Comparison of ENCODE assay signal across 20 cellular contexts in the genomic region with DNA sequence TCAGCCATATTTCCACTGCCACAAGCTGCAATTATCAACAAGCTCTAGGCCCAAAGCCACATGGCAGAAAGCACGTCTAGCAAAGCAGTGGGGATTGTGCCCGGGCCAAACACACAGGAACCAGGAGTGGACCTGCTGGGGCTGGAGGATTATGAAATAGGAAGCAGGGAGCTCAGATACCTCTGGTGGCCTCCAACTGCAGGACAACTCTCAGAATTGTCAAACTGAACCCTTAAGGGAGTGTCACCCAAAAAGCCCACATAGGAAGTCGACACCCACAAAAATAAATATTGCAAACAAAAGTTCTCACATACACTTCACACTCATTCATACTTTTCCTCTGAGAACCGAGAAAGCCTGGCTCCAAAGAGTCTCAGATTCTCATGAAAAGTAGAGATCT. TPM values are rescaled to one million over a fixed set of nuclear protein-coding genes. Genes with fewer than 3 reads are reported as not detected.
A peak's percentile ranks its signal among the peaks of the same experiment; 100 is the strongest.
DNase-seq lines count a peak whose midpoint lies in the region; ATAC-seq and TF ChIP-seq lines count a peak whose summit lies in the region.
"Had no signal": no experiment of that assay in that cellular context is flagged by ENCODE, and none has a peak within 500 bp of the region (broad histone marks: within the 10 kb centered on the region; RNA-seq: fewer than 3 reads in every experiment).

No MANE protein-coding gene starts in this region.

- H3K36me3 ChIP-seq in cardiac muscle cell: peaks cover 44% of the 10 kb centered on the region
- H3K36me3 ChIP-seq in heart left ventricle: peaks cover 0 to 100% (median 96%) of the 10 kb centered on the region in 9 donors
- H3K36me3 ChIP-seq in naive thymus-derived CD4-positive, alpha-beta T cell (ENCODE audit: control insufficient read depth in 2 of 3, insufficient read depth in 3 of 3, low read length in 3 of 3): peaks cover 4 to 89% (median 11%) of the 10 kb centered on the region in 3 experiments
- peaks cover 4 to 15% of the 10 kb centered on the region in 2 donors for H3K36me3 ChIP-seq in aorta (ENCODE audit: control insufficient read depth in 1 of 2, insufficient read depth in 2 of 2, low read length in 1 of 2)

- POLR2A ChIA-PET in WTC11 (lab: Charles Lee): no interaction called here
- POLR2A ChIA-PET in naive thymus-derived CD4-positive, alpha-beta T cell (lab: Charles Lee): no interaction called here

- intact Hi-C loops in heart left ventricle (cut with DNase I) (no loop called here), aorta (cut with DNase I) (no loop called here)
- intact Hi-C loops in naive thymus-derived CD4-positive, alpha-beta T cell (cut with micrococcal nuclease): no loop called here

- H3K27me3 Mint-ChIP-seq in WTC11 (ENCODE audit: low read depth): no peaks in the 10 kb centered on the region
- no peaks in the 10 kb centered on the region for H3K27me3 Mint-ChIP-seq in naive thymus-derived CD4-positive, alpha-beta T cell

- H3K27me3 ChIP-seq in cardiac muscle cell (no peaks in the 10 kb centered on the region), heart left ventricle (no peaks in the 10 kb centered on the region), aorta (ENCODE audit: control insufficient read depth in 1 of 2, insufficient read depth in 2 of 2, low read length in 1 of 2) (no peaks in the 10 kb centered on the region)
- no peaks in the 10 kb centered on the region for H3K27me3 ChIP-seq in naive thymus-derived CD4-positive, alpha-beta T cell (ENCODE audit: control insufficient read depth in 2 of 2, insufficient read depth in 2 of 2, low read length in 2 of 2)
- H3K27me3 ChIP-seq: Peyer's patch had no signal

- peaks cover 60% of the 10 kb centered on the region for H3K36me3 Mint-ChIP-seq in WTC11
- peaks cover 9 to 60% (median 11%) of the 10 kb centered on the region in 5 donors for H3K36me3 Mint-ChIP-seq in naive thymus-derived CD4-positive, alpha-beta T cell

- TF ChIP-seq CTCF in cardiac muscle cell (IDR thresholded peaks at IDR 0.05; ENCODE audit: low read depth, low read length): no peak
- no peak for TF ChIP-seq CTCF in heart left ventricle (IDR thresholded peaks at IDR 0.05)
- TF ChIP-seq CTCF in WTC11 (IDR thresholded peaks at IDR 0.05): no peak

- H3K9me3 ChIP-seq in cardiac muscle cell (ENCODE audit: low read depth): no peaks in the 10 kb centered on the region
- H3K9me3 ChIP-seq in heart left ventricle: no peaks in the 10 kb centered on the region
- no peaks in the 10 kb centered on the region for H3K9me3 ChIP-seq in naive thymus-derived CD4-positive, alpha-beta T cell (ENCODE audit: control insufficient read depth in 2 of 3, low read length in 3 of 3)
- no peaks in the 10 kb centered on the region for H3K9me3 ChIP-seq in aorta (ENCODE audit: control insufficient read depth, low read length)
- H3K9me3 ChIP-seq: Peyer's patch had no signal

- no peaks in the 10 kb centered on the region for H3K9me3 Mint-ChIP-seq in WTC11
- no peaks in the 10 kb centered on the region for H3K9me3 Mint-ChIP-seq in naive thymus-derived CD4-positive, alpha-beta T cell
- H3K9me3 Mint-ChIP-seq: CD14-positive monocyte had no signal

- no peak overlapping the region for H3K4me3 ChIP-seq in cardiac muscle cell
- no peak overlapping the region for H3K4me3 ChIP-seq in heart left ventricle
- H3K4me3 ChIP-seq in naive thymus-derived CD4-positive, alpha-beta T cell (ENCODE audit: low read length): no peak overlapping the region
- H3K4me3 ChIP-seq in aorta (ENCODE audit: low read length in 2 of 2): no peak overlapping the region
- H3K4me3 ChIP-seq: Peyer's patch had no signal

- no peak overlapping the region for H3K4me3 Mint-ChIP-seq in WTC11
- H3K4me3 Mint-ChIP-seq in naive thymus-derived CD4-positive, alpha-beta T cell: peak overlapping the region in 1 of 10 donors; percentile 7
- H3K4me3 Mint-ChIP-seq: CD14-positive monocyte had no signal

- DNase-seq in cardiac muscle cell (ENCODE audit: low read depth in 1 of 2, low spot score in 1 of 2) (no peak), heart left ventricle (no peak), WTC11 (ENCODE audit: low spot score) (no peak), aorta (no peak), NCI-H2029 (lab: John Stamatoyannopoulos, UW) (no peak)
- DNase-seq in naive thymus-derived CD4-positive, alpha-beta T cell: no peak
- DNase-seq: activated CD4-positive, alpha-beta T cell treated with anti-CD3 and anti-CD28 coated beads, Interleukin-2, amount 50 U/mL, for 1 hour; activated naive CD4-positive, alpha-beta T cell; anterior cingulate cortex; cerebellar nuclear complex; effector CD4-positive, alpha-beta T cell; kidney; mammary epithelial cell; NCI-H1417 treated with DMSO at 0.1 percent for 48 hours; NCI-H510A treated with DMSO at 0.1 percent for 48 hours; Peyer's patch; stimulated activated CD8-positive, alpha-beta memory T cell treated with anti-CD3 and anti-CD28 coated beads, Interleukin-4, amount 100 ng/mL, for 48 hours had no signal

- CTCF ChIA-PET in WTC11 (lab: Charles Lee): interaction anchor here (0.7 to 1.9 kb wide), 7 partner anchors 8 to 147 kb away, joined by 3 to 11 read pairs (median 5); a partner anchor contains a TSS
- CTCF ChIA-PET in naive thymus-derived CD4-positive, alpha-beta T cell (lab: Charles Lee): interaction anchor here (1.6 kb wide), 1 partner anchor 18 kb away, joined by 5 read pairs; no protein-coding TSS in a partner anchor

- ATAC-seq in heart left ventricle (no peak), WTC11 (no peak), aorta (ENCODE audit: low FRiP score) (peak; percentile 47), HG02852 (IDR thresholded peaks at IDR 0.05; ENCODE audit: unreplicated experiment) (no peak)
- peak; percentile 57 for ATAC-seq in naive thymus-derived CD4-positive, alpha-beta T cell
- ATAC-seq: sciatic nerve had no signal

- H3K4me1 Mint-ChIP-seq in WTC11: no peaks in the 10 kb centered on the region
- peaks cover 0 to 20% (median 4%) of the 10 kb centered on the region in 7 donors for H3K4me1 Mint-ChIP-seq in naive thymus-derived CD4-positive, alpha-beta T cell
- H3K4me1 Mint-ChIP-seq: CD14-positive monocyte had no signal

- TF ChIP-seq POLR2A in heart left ventricle (IDR thresholded peaks at IDR 0.05): no peak

- peak overlapping the region; percentile 91 for H3K27ac ChIP-seq in cardiac muscle cell
- peak overlapping the region in 2 of 12 donors; percentile 5 to 60 for H3K27ac ChIP-seq in heart left ventricle
- H3K27ac ChIP-seq in naive thymus-derived CD4-positive, alpha-beta T cell (ENCODE audit: low read depth, low read length): no peak overlapping the region
- no peak overlapping the region for H3K27ac ChIP-seq in aorta (ENCODE audit: low read depth in 1 of 2, low read length in 2 of 2)

- 72 to 82% (median 74%) methylated on average over 4 of the region's 4 CpGs for WGBS in heart left ventricle, 4 donors
- 10 to 15% methylated on average over 4 of the region's 4 CpGs for WGBS in aorta, 2 donors

- H3K4me1 ChIP-seq in cardiac muscle cell (ENCODE audit: low read depth): peaks cover 24% of the 10 kb centered on the region
- H3K4me1 ChIP-seq in heart left ventricle: peaks cover 0 to 14% (median 3%) of the 10 kb centered on the region in 12 donors
- no peaks in the 10 kb centered on the region for H3K4me1 ChIP-seq in naive thymus-derived CD4-positive, alpha-beta T cell (ENCODE audit: control insufficient read depth in 2 of 2, insufficient read depth in 2 of 2, low read length in 2 of 2)
- H3K4me1 ChIP-seq in aorta (ENCODE audit: control insufficient read depth in 1 of 2, insufficient read depth in 2 of 2, low read length in 2 of 2): no peaks in the 10 kb centered on the region
- H3K4me1 ChIP-seq: Peyer's patch had no signal

- H3K27ac Mint-ChIP-seq in WTC11: peak overlapping the region; percentile 59
- H3K27ac Mint-ChIP-seq in naive thymus-derived CD4-positive, alpha-beta T cell: no peak overlapping the region

TF ChIP-seq in WTC11, 78 proteins besides CTCF, POLR2A, EP300 and RAD21:
- TF ChIP-seq, protein P1, sequence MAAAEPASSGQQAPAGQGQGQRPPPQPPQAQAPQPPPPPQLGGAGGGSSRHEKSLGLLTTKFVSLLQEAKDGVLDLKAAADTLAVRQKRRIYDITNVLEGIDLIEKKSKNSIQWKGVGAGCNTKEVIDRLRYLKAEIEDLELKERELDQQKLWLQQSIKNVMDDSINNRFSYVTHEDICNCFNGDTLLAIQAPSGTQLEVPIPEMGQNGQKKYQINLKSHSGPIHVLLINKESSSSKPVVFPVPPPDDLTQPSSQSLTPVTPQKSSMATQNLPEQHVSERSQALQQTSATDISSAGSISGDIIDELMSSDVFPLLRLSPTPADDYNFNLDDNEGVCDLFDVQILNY (CRISPR knock-in tag; IDR thresholded peaks at IDR 0.05): no peak
- TF ChIP-seq GRHL2 (CRISPR knock-in tag; IDR thresholded peaks at IDR 0.05; ENCODE audit: insufficient replicate concordance, severe bottlenecking): no peak
- TF ChIP-seq GABPB1 (CRISPR knock-in tag; IDR thresholded peaks at IDR 0.05): no peak

RNA-seq across cellular contexts. Expression of a gene that starts 26.1 kb away (rescaled TPM):
- 64.4 and 102 TPM in 2 replicates for total RNA-seq in cardiac muscle cell
- polyA plus RNA-seq in cardiac muscle cell: 64.5 and 95.7 TPM in 2 replicates
- total RNA-seq in heart left ventricle: 10 to 100 TPM; 20.8 to 52.3 (median 37.1) TPM
- 10 to 100 TPM in 1 of 2 donors, 1 to 10 TPM in 1; 9.5 to 47.6 TPM for polyA plus RNA-seq in heart left ventricle
- total RNA-seq in WTC11 (2021): 35.1 to 44.7 TPM (median 37.6 TPM) in 3 replicates
- 10 to 100 TPM; 28.6 to 41.1 (median 29.1) TPM for total RNA-seq in naive thymus-derived CD4-positive, alpha-beta T cell
- polyA plus RNA-seq in naive thymus-derived CD4-positive, alpha-beta T cell: 10 to 100 TPM; 15.4 to 22.5 TPM
- total RNA-seq in aorta: 100 to 1,000 TPM; 157 to 199 TPM
- polyA plus RNA-seq in aorta: 100 to 1,000 TPM in 1 of 2 donors, 10 to 100 TPM in 1; 79.7 to 172 TPM

RNA-seq across cellular contexts. Expression of a gene that starts 26.5 kb away (rescaled TPM):
- total RNA-seq in cardiac muscle cell (44.3 and 73.5 TPM in 2 replicates), heart left ventricle (10 to 100 TPM; 45.7 to 82.7 (median 53.8) TPM), WTC11 (2021) (28.9 to 32.2 TPM (median 29.3 TPM) in 3 replicates), aorta (10 to 100 TPM; 36.2 to 40.2 TPM)
- polyA plus RNA-seq in cardiac muscle cell (35.5 and 36.7 TPM in 2 replicates), heart left ventricle (10 to 100 TPM; 19.1 to 24.4 TPM), aorta (10 to 100 TPM; 12.9 to 15.8 TPM)
- 10 to 100 TPM; 28.7 to 62.8 (median 35.6) TPM for total RNA-seq in naive thymus-derived CD4-positive, alpha-beta T cell
- polyA plus RNA-seq in naive thymus-derived CD4-positive, alpha-beta T cell: 10 to 100 TPM; 20.2 to 25.1 TPM

Comparison
In these comparisons a context has a peak if more than half of its experiments do, and no peak if none do; other contexts are left out.
1. ATAC-seq: peak in naive thymus-derived CD4-positive, alpha-beta T cell (single experiment) and aorta (single experiment); none in heart left ventricle (0 of 4), WTC11 (single experiment) and HG02852 (single experiment).